10 cellular contexts compared by ENCODE assay signal in the genomic region with DNA sequence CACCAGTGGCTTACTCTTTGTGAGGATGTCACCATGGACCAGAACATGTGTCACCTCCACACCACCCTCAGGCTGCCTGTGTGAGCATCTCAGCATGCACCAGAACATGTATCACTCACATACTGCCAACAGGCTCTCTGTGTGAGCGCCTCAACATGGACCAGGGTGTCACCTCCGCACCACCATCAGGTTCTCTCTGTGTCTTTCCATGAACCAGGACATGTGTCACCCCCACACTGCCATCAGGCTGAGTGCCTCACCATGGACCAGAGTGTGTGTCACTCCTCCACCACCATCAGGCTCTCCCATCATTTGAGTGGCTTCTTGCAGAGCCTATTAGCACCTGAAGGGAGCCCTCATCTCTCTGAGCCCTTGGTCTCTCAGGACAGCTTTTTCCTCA.
A peak's percentile ranks its signal among the peaks of the same experiment; 100 is the strongest.
DNase-seq lines count a peak whose midpoint lies in the region; ATAC-seq and TF ChIP-seq lines count a peak whose summit lies in the region.
"Had no signal": no experiment of that assay in that cellular context is flagged by ENCODE, and none has a peak within 500 bp of the region (broad histone marks: within the 10 kb centered on the region; RNA-seq: fewer than 3 reads in every experiment).

No MANE protein-coding gene starts in this region.

- POLR2A ChIA-PET in HEK293T (lab: Yijun Ruan, JAX), result no interaction called here

- no peak for DNase-seq in activated CD4-positive, CD25-positive, alpha-beta regulatory T cell treated with anti-CD3 and anti-CD28 coated beads, Interleukin-2, amount 50 U/mL, for 72 hours
- DNase-seq in stimulated activated CD4-positive, alpha-beta T cell treated with anti-CD3 and anti-CD28 coated beads, Interleukin-1b, Interleukin-23, amount 100 ng/mL, for 48 hours, result peak; percentile 45
- DNase-seq in HEK293T (ENCODE audit: extremely low spot score), result no peak
- DNase-seq in ecto neural progenitor cell (ENCODE audit: low spot score), result no peak
- no peak for DNase-seq in ascending aorta (ENCODE audit: low spot score in 2 of 2)
- DNase-seq: left ventricle myocardium inferior had no signal

- no peak overlapping the region for H3K4me3 ChIP-seq in ascending aorta
- H3K4me3 ChIP-seq: left ventricle myocardium inferior had no signal

- no peak overlapping the region for H3K27ac ChIP-seq in ascending aorta
- H3K27ac ChIP-seq: HL-60, left ventricle myocardium inferior had no signal

- CTCF ChIA-PET in HEK293T (lab: Yijun Ruan, JAX), result interaction anchor here (0.6 to 1.7 kb wide), 10 partner anchors 9 to 746 kb away, joined by 3 to 19 read pairs (median 4); no protein-coding TSS in a partner anchor

- no peaks in the 10 kb centered on the region for H3K36me3 ChIP-seq in ascending aorta
- H3K36me3 ChIP-seq: left ventricle myocardium inferior had no signal

- intact Hi-C loops in ascending aorta (cut with DNase I), result no loop called here

- no peaks in the 10 kb centered on the region for H3K27me3 ChIP-seq in ascending aorta

- peak; percentile 39 to 55 for ATAC-seq in activated CD4-positive, CD25-positive, alpha-beta regulatory T cell treated with anti-CD3 and anti-CD28 coated beads, Interleukin-2, amount 50 U/mL, for 24 hours
- ATAC-seq in GM21390 (IDR thresholded peaks at IDR 0.05; ENCODE audit: unreplicated experiment), result peak; percentile 34
- ATAC-seq in HG03066 (IDR thresholded peaks at IDR 0.05; ENCODE audit: low read depth, unreplicated experiment), result peak; percentile 28

- H3K9me3 ChIP-seq in ascending aorta, result no peaks in the 10 kb centered on the region
- H3K9me3 ChIP-seq: left ventricle myocardium inferior had no signal

- TF ChIP-seq CTCF in ascending aorta (IDR thresholded peaks at IDR 0.05), result no peak

- no peaks in the 10 kb centered on the region for H3K4me1 ChIP-seq in ascending aorta
- H3K4me1 ChIP-seq: left ventricle myocardium inferior had no signal

TF ChIP-seq in HEK293T, 16 proteins besides CTCF, POLR2A, EP300 and RAD21:
- TF ChIP-seq FOXM1 (IDR thresholded peaks at IDR 0.05; ENCODE audit: borderline replicate concordance), result no peak
- TF ChIP-seq BHLHE40 (IDR thresholded peaks at IDR 0.05; ENCODE audit: borderline replicate concordance), result no peak
- no peak for TF ChIP-seq FOXK2 (IDR thresholded peaks at IDR 0.05)
- TF ChIP-seq, protein P1, sequence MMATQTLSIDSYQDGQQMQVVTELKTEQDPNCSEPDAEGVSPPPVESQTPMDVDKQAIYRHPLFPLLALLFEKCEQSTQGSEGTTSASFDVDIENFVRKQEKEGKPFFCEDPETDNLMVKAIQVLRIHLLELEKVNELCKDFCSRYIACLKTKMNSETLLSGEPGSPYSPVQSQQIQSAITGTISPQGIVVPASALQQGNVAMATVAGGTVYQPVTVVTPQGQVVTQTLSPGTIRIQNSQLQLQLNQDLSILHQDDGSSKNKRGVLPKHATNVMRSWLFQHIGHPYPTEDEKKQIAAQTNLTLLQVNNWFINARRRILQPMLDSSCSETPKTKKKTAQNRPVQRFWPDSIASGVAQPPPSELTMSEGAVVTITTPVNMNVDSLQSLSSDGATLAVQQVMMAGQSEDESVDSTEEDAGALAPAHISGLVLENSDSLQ (IDR thresholded peaks at IDR 0.05), result no peak
- TF ChIP-seq CTBP1 (IDR thresholded peaks at IDR 0.05; ENCODE audit: borderline replicate concordance), result no peak
